21 cellular contexts compared by ENCODE assay signal in genomic region chr10:71257292-71257997, GRCh38. TPM values are rescaled to one million over a fixed set of nuclear protein-coding genes. Genes with fewer than 3 reads are reported as not detected.
DNase-seq lines count a peak whose midpoint lies in the region; ATAC-seq, FAIRE-seq and TF ChIP-seq lines count a peak whose summit lies in the region.
"Had no signal": no experiment of that assay in that cellular context is flagged by ENCODE, and none has a peak within 500 bp of the region (broad histone marks: within the 10 kb centered on the region; RNA-seq: fewer than 3 reads in every experiment).

No MANE protein-coding gene starts in this region.

- H3K4me1 Mint-ChIP-seq in stimulated activated naive CD8-positive, alpha-beta T cell treated with anti-CD3 and anti-CD28 coated beads, Interleukin-15, amount 100 ng/mL, for 72 hours = no peaks in the 10 kb centered on the region
- H3K4me1 Mint-ChIP-seq in endothelial cell (ENCODE audit: unreplicated experiment) = peaks cover 84% of the 10 kb centered on the region
- H3K4me1 Mint-ChIP-seq: CD8-positive, alpha-beta memory T cell had no signal

- no peaks in the 10 kb centered on the region for H3K9me3 ChIP-seq in osteoblast (ENCODE audit: low read depth, low read length)
- H3K9me3 ChIP-seq: A549, SJSA1 had no signal

- peaks cover 15% of the 10 kb centered on the region for H3K27me3 Mint-ChIP-seq in stimulated activated naive CD8-positive, alpha-beta T cell treated with anti-CD3 and anti-CD28 coated beads, Interleukin-15, amount 100 ng/mL, for 72 hours
- peaks cover 39% of the 10 kb centered on the region for H3K27me3 Mint-ChIP-seq in endothelial cell (ENCODE audit: unreplicated experiment)

- H3K9me3 Mint-ChIP-seq in stimulated activated naive CD8-positive, alpha-beta T cell treated with anti-CD3 and anti-CD28 coated beads, Interleukin-15, amount 100 ng/mL, for 72 hours = no peaks in the 10 kb centered on the region
- H3K9me3 Mint-ChIP-seq in endothelial cell (ENCODE audit: unreplicated experiment) = no peaks in the 10 kb centered on the region
- H3K9me3 Mint-ChIP-seq: CD8-positive, alpha-beta memory T cell had no signal

- no peak overlapping the region for H3K4me2 ChIP-seq in osteoblast (ENCODE audit: insufficient read depth, low read length)
- H3K4me2 ChIP-seq: A549 had no signal

- FAIRE-seq in GM19239 (lab: Jason Lieb, UNC) = no peak
- FAIRE-seq: A549, D721Med, GM12892, GM18507 had no signal

- H3K36me3 Mint-ChIP-seq in endothelial cell (ENCODE audit: low read depth, unreplicated experiment) = peaks cover 5% of the 10 kb centered on the region
- H3K36me3 Mint-ChIP-seq: CD8-positive, alpha-beta memory T cell had no signal

- peaks cover 53% of the 10 kb centered on the region for H3K4me1 ChIP-seq in osteoblast (ENCODE audit: insufficient read depth, low read length)
- H3K4me1 ChIP-seq: A549 had no signal

- TF ChIP-seq CTCF in endothelial cell (IDR thresholded peaks at IDR 0.05; ENCODE audit: unreplicated experiment) = no peak
- TF ChIP-seq CTCF in osteoblast (IDR thresholded peaks at IDR 0.05; ENCODE audit: extremely low read depth, low read depth, low read length) = no peak

- H3K4me3 ChIP-seq in osteoblast (ENCODE audit: insufficient read depth, low read length) = no peak overlapping the region
- H3K4me3 ChIP-seq: A549, SJSA1 had no signal

- ATAC-seq in stimulated activated naive CD8-positive, alpha-beta T cell treated with anti-CD3 and anti-CD28 coated beads, Interleukin-15, amount 100 ng/mL, for 72 hours = no peak
- ATAC-seq in stimulated activated naive CD8-positive, alpha-beta T cell treated with anti-CD3 and anti-CD28 coated beads, Interleukin-15, Interleukin-2, amounts not matched to agents 100 U/mL and 50 U/mL, for 24 hours = no peak
- ATAC-seq: A549, HCT116 had no signal

- DNase-seq in stimulated activated naive CD8-positive, alpha-beta T cell treated with anti-CD3 and anti-CD28 coated beads, Interleukin-15, amount 100 ng/mL, for 72 hours = no peak
- no peak for DNase-seq in stimulated activated naive CD8-positive, alpha-beta T cell treated with anti-CD3 and anti-CD28 coated beads, Interleukin-15, Interleukin-2, amounts not matched to agents 100 U/mL and 50 U/mL, for 24 hours
- DNase-seq in endothelial cell (ENCODE audit: low spot score) (no peak), osteoblast (ENCODE audit: insufficient read length, low spot score, missing footprints) (peak; percentile 37), putamen (ENCODE audit: low spot score) (no peak), GM19239 (ENCODE audit: insufficient read length, low spot score) (no peak), NCI-H82 (lab: John Stamatoyannopoulos, UW) (no peak)
- DNase-seq: C1 segment of cervical spinal cord; CD8-positive, alpha-beta memory T cell; GOT3; KG1; MV-4-11; NCI-H1694 treated with DMSO at 0.1 percent for 48 hours; NCI-H2107; NCI-H510A treated with DMSO at 0.1 percent for 48 hours had no signal

- no peak overlapping the region for H2AFZ ChIP-seq in osteoblast (ENCODE audit: low read length)

- peaks cover 16% of the 10 kb centered on the region for H3K79me2 ChIP-seq in osteoblast (ENCODE audit: insufficient read depth, low read length)

- H3K27ac ChIP-seq in osteoblast (ENCODE audit: low read depth, low read length) = no peak overlapping the region
- H3K27ac ChIP-seq: A549, SJSA1 had no signal

- no peaks in the 10 kb centered on the region for H3K27me3 ChIP-seq in osteoblast (ENCODE audit: insufficient read depth, low read length)
- H3K27me3 ChIP-seq: SJSA1 had no signal

- H3K36me3 ChIP-seq in osteoblast (ENCODE audit: insufficient read depth, low read length) = no peaks in the 10 kb centered on the region
- H3K36me3 ChIP-seq: SJSA1 had no signal

- H4K20me1 ChIP-seq in osteoblast (ENCODE audit: insufficient read depth, low read length) = peaks cover 3% of the 10 kb centered on the region

- peak overlapping the region; percentile 19 to 46 for H3K27ac Mint-ChIP-seq in stimulated activated naive CD8-positive, alpha-beta T cell treated with anti-CD3 and anti-CD28 coated beads, Interleukin-15, amount 100 ng/mL, for 72 hours
- H3K27ac Mint-ChIP-seq in endothelial cell (ENCODE audit: unreplicated experiment) = peak overlapping the region; percentile 48

- no peak overlapping the region for H3K4me3 Mint-ChIP-seq in stimulated activated naive CD8-positive, alpha-beta T cell treated with anti-CD3 and anti-CD28 coated beads, Interleukin-15, amount 100 ng/mL, for 72 hours
- peak overlapping the region; percentile 37 for H3K4me3 Mint-ChIP-seq in endothelial cell (ENCODE audit: unreplicated experiment)
- H3K4me3 Mint-ChIP-seq: CD8-positive, alpha-beta memory T cell had no signal

RNA-seq across cellular contexts. Expression of gene UNC5B, which starts 45.1 kb away (rescaled TPM):
- total RNA-seq in endothelial cell (ENCODE audit: unreplicated experiment) = 231 TPM
- total RNA-seq in osteoblast = 90.8 and 135 TPM in 2 replicates
